Comparison of ENCODE assay signal across 9 cellular contexts in genomic region chr1:110412576-110412975, GRCh38. TPM values are rescaled to one million over a fixed set of nuclear protein-coding genes. Genes with fewer than 3 reads are reported as not detected.
A peak's percentile ranks its signal among the peaks of the same experiment; 100 is the strongest.
DNase-seq lines count a peak whose midpoint lies in the region; ATAC-seq and TF ChIP-seq lines count a peak whose summit lies in the region.
"Had no signal": no experiment of that assay in that cellular context is flagged by ENCODE, and none has a peak within 500 bp of the region (broad histone marks: within the 10 kb centered on the region; RNA-seq: fewer than 3 reads in every experiment).

No MANE protein-coding gene starts in this region.

- H3K4me3 ChIP-seq in mucosa of descending colon: no peak overlapping the region
- H3K4me3 ChIP-seq: SK-N-MC had no signal

- no peak overlapping the region for H3K27ac Mint-ChIP-seq in endothelial cell (ENCODE audit: unreplicated experiment)

- no peak overlapping the region for H3K4me3 Mint-ChIP-seq in endothelial cell (ENCODE audit: unreplicated experiment)

- POLR2A ChIA-PET in HEK293T (lab: Yijun Ruan, JAX): interaction anchor here (1.2 to 1.7 kb wide), 4 partner anchors 9 to 74 kb away, joined by 3 to 7 read pairs (median 4); partner anchors contain the start of gene RBM15

- H3K4me1 ChIP-seq in mucosa of descending colon (ENCODE audit: low read depth): peaks cover 11% of the 10 kb centered on the region

- H3K9me3 Mint-ChIP-seq in endothelial cell (ENCODE audit: unreplicated experiment): no peaks in the 10 kb centered on the region

- no peaks in the 10 kb centered on the region for H3K9me3 ChIP-seq in mucosa of descending colon

- H3K4me1 Mint-ChIP-seq in endothelial cell (ENCODE audit: unreplicated experiment): peaks cover 9% of the 10 kb centered on the region

- CTCF ChIA-PET in HEK293T (lab: Yijun Ruan, JAX): interaction anchor here (0.6 to 5.6 kb wide), 14 partner anchors 10 to 588 kb away, joined by 3 to 52 read pairs (median 4); no protein-coding TSS in a partner anchor

- ATAC-seq in mucosa of descending colon: peak; percentile 56
- no peak for ATAC-seq in HG03565 (IDR thresholded peaks at IDR 0.05; ENCODE audit: unreplicated experiment)

- H3K36me3 ChIP-seq in mucosa of descending colon (ENCODE audit: low read depth): no peaks in the 10 kb centered on the region

- no peaks in the 10 kb centered on the region for H3K27me3 Mint-ChIP-seq in endothelial cell (ENCODE audit: unreplicated experiment)

- TF ChIP-seq CTCF in endothelial cell (IDR thresholded peaks at IDR 0.05; ENCODE audit: unreplicated experiment) (peak; percentile 73), mucosa of descending colon (IDR thresholded peaks at IDR 0.05) (peak; percentile 56)

- DNase-seq in COR-L47 (lab: John Stamatoyannopoulos, UW): peak; percentile 57
- peak; percentile 77 for DNase-seq in HEK293T (ENCODE audit: extremely low spot score)
- peak; percentile 38 for DNase-seq in NCI-H82 treated with DMSO at 0.1 percent for 48 hours (lab: John Stamatoyannopoulos, UW; ENCODE audit: unreplicated experiment)
- peak; percentile 80 for DNase-seq in activated CD8-positive, alpha-beta memory T cell treated with anti-CD3 and anti-CD28 coated beads for 24 hours
- DNase-seq in endothelial cell (ENCODE audit: low spot score): peak; percentile 83
- peak in 2 of 3 donors; percentile 75 for DNase-seq in mucosa of descending colon
- peak; percentile 72 for DNase-seq in stimulated activated CD8-positive, alpha-beta memory T cell treated with anti-CD3 and anti-CD28 coated beads, Interleukin-4, amount 100 ng/mL, for 48 hours

- H3K36me3 Mint-ChIP-seq in endothelial cell (ENCODE audit: low read depth, unreplicated experiment): no peaks in the 10 kb centered on the region

- intact Hi-C loops in mucosa of descending colon (cut with DNase I, micrococcal nuclease): no loop called here

TF ChIP-seq in HEK293T, 16 proteins besides CTCF, POLR2A, EP300 and RAD21:
- TF ChIP-seq FOXA1 (IDR thresholded peaks at IDR 0.05): no peak
- TF ChIP-seq ZNF384 (IDR thresholded peaks at IDR 0.05): no peak
- TF ChIP-seq LEF1 (IDR thresholded peaks at IDR 0.05; ENCODE audit: borderline replicate concordance): no peak
- no peak for TF ChIP-seq FOXM1 (IDR thresholded peaks at IDR 0.05; ENCODE audit: borderline replicate concordance)
- TF ChIP-seq PKNOX1 (IDR thresholded peaks at IDR 0.05): no peak
- no peak for TF ChIP-seq FOXK2 (IDR thresholded peaks at IDR 0.05)
- no peak for TF ChIP-seq SP1 (IDR thresholded peaks at IDR 0.05)
- TF ChIP-seq SUZ12 (IDR thresholded peaks at IDR 0.05): no peak
- no peak for TF ChIP-seq BHLHE40 (IDR thresholded peaks at IDR 0.05; ENCODE audit: borderline replicate concordance)
- TF ChIP-seq ARNT (IDR thresholded peaks at IDR 0.05): no peak
- no peak; the same call in 1 of the 2 replicates for TF ChIP-seq L3MBTL2 (conservative IDR thresholded peaks at IDR 0.05)
- TF ChIP-seq NFRKB (IDR thresholded peaks at IDR 0.05): no peak
- no peak for TF ChIP-seq TARDBP (IDR thresholded peaks at IDR 0.05)
TF ChIP-seq in HEK293T: peak in this region for 0.

RNA-seq across cellular contexts. Expression of gene LAMTOR5, which starts 5.1 kb away (rescaled TPM):
- total RNA-seq in endothelial cell (ENCODE audit: unreplicated experiment) (135 TPM), mucosa of descending colon (100 to 1,000 TPM in 2 of 3 donors, 10 to 100 TPM in 1; 95.3 to 114 (median 108) TPM)

RNA-seq across cellular contexts. Expression of gene SLC16A4, which starts 21.8 kb away (rescaled TPM):
- total RNA-seq in endothelial cell (ENCODE audit: unreplicated experiment) (7.2 TPM), mucosa of descending colon (1 to 10 TPM in 2 of 3 donors, under 1 TPM in 1; 0.67 to 4.4 (median 1.8) TPM)

RNA-seq across cellular contexts. Expression of gene PROK1, which starts 38.4 kb away (rescaled TPM):
- total RNA-seq in endothelial cell (ENCODE audit: unreplicated experiment) (not detected), mucosa of descending colon (not detected)
